In genomic region chr17:5130687-5131086, GRCh38 we compare ENCODE assay signal across 10 cellular contexts. TPM values are rescaled to one million over a fixed set of nuclear protein-coding genes. Genes with fewer than 3 reads are reported as not detected.
DNase-seq lines count a peak whose midpoint lies in the region; ATAC-seq and TF ChIP-seq lines count a peak whose summit lies in the region.
"Not testable (repeated sequence)": the region's sequence is repeated elsewhere in the genome, so short reads cannot be mapped to it uniquely, and the experiment has no call there.
"Had no signal": no experiment of that assay in that cellular context is flagged by ENCODE, and none has a peak within 500 bp of the region (broad histone marks: within the 10 kb centered on the region; RNA-seq: fewer than 3 reads in every experiment).

No MANE protein-coding gene starts in this region.

- not testable (repeated sequence) for H3K4me3 Mint-ChIP-seq in activated CD4-positive, alpha-beta T cell treated with anti-CD3 and anti-CD28 coated beads, Interleukin-2, amount 10 ng/mL, durations not matched to agents 7 days and 5 days; stimulated activated effector memory CD8-positive, alpha-beta T cell treated with anti-CD3 and anti-CD28 coated beads, Interleukin-12 subunit alpha, Interleukin-12 subunit beta, amount 100 ng/mL, for 72 hours

- H3K9me3 ChIP-seq in colonic mucosa; lung (ENCODE audit: control insufficient read depth in 2 of 2, insufficient read depth in 1 of 2, low read length in 1 of 2): not testable (repeated sequence)

- not testable (repeated sequence) for H3K4me3 ChIP-seq in colonic mucosa, lung

- WGBS in lung, 2 donors = 88 to 91% methylated on average over 5 of the region's 5 CpGs

- CTCF ChIA-PET in activated CD4-positive, alpha-beta T cell treated with anti-CD3 and anti-CD28 coated beads, Interleukin-2, amount 10 ng/mL, durations not matched to agents 7 days and 5 days (lab: Charles Lee) = not testable (repeated sequence)

- not testable (repeated sequence) for H3K27ac Mint-ChIP-seq in activated CD4-positive, alpha-beta T cell treated with anti-CD3 and anti-CD28 coated beads, Interleukin-2, amount 10 ng/mL, durations not matched to agents 7 days and 5 days
- H3K27ac Mint-ChIP-seq in stimulated activated effector memory CD8-positive, alpha-beta T cell treated with anti-CD3 and anti-CD28 coated beads, Interleukin-12 subunit alpha, Interleukin-12 subunit beta, amount 100 ng/mL, for 72 hours = peak overlapping the region; percentile 45

- not testable (repeated sequence) for H3K27ac ChIP-seq in colonic mucosa; lung (ENCODE audit: low read depth in 1 of 2, low read length in 1 of 2)

- H3K9me3 Mint-ChIP-seq in activated CD4-positive, alpha-beta T cell treated with anti-CD3 and anti-CD28 coated beads, Interleukin-2, amount 10 ng/mL, durations not matched to agents 7 days and 5 days; stimulated activated effector memory CD8-positive, alpha-beta T cell treated with anti-CD3 and anti-CD28 coated beads, Interleukin-12 subunit alpha, Interleukin-12 subunit beta, amount 100 ng/mL, for 72 hours: not testable (repeated sequence)

- TF ChIP-seq CTCF in colonic mucosa (IDR thresholded peaks at IDR 0.05); lung (IDR thresholded peaks at IDR 0.05; ENCODE audit: control extremely low read depth, extremely low read depth): not testable (repeated sequence)

- H3K9ac ChIP-seq in colonic mucosa (ENCODE audit: low read depth in 2 of 2, low read length in 2 of 2) = not testable (repeated sequence)

- H3K36me3 ChIP-seq in colonic mucosa; lung (ENCODE audit: control insufficient read depth in 2 of 2, insufficient read depth in 2 of 2, low read length in 2 of 2): not testable (repeated sequence)

- ATAC-seq in lung (ENCODE audit: insufficient read depth, low FRiP score); stimulated activated effector memory CD8-positive, alpha-beta T cell treated with anti-CD3 and anti-CD28 coated beads, Interleukin-12 subunit alpha, Interleukin-12 subunit beta, amount 100 ng/mL, for 72 hours: not testable (repeated sequence)

- not testable (repeated sequence) for H3K4me1 Mint-ChIP-seq in activated CD4-positive, alpha-beta T cell treated with anti-CD3 and anti-CD28 coated beads, Interleukin-2, amount 10 ng/mL, durations not matched to agents 7 days and 5 days; stimulated activated effector memory CD8-positive, alpha-beta T cell treated with anti-CD3 and anti-CD28 coated beads, Interleukin-12 subunit alpha, Interleukin-12 subunit beta, amount 100 ng/mL, for 72 hours

- not testable (repeated sequence) for H3K36me3 Mint-ChIP-seq in activated CD4-positive, alpha-beta T cell treated with anti-CD3 and anti-CD28 coated beads, Interleukin-2, amount 10 ng/mL, durations not matched to agents 7 days and 5 days (ENCODE audit: low read depth); stimulated activated effector memory CD8-positive, alpha-beta T cell treated with anti-CD3 and anti-CD28 coated beads, Interleukin-12 subunit alpha, Interleukin-12 subunit beta, amount 100 ng/mL, for 72 hours

- not testable (repeated sequence) for H3K27me3 ChIP-seq in colonic mucosa; lung (ENCODE audit: control insufficient read depth, insufficient read depth)

- peak; percentile 1 for DNase-seq in activated CD4-positive, alpha-beta T cell treated with anti-CD3 and anti-CD28 coated beads, Interleukin-2, amount 10 ng/mL, durations not matched to agents 7 days and 5 days
- peak; percentile 13 for DNase-seq in colonic mucosa
- DNase-seq in lung (ENCODE audit: low spot score) = peak; percentile 22
- DNase-seq in posterior vena cava (ENCODE audit: low spot score) = peak; percentile 79
- DNase-seq in stimulated activated effector memory CD8-positive, alpha-beta T cell treated with anti-CD3 and anti-CD28 coated beads, Interleukin-12 subunit alpha, Interleukin-12 subunit beta, amount 100 ng/mL, for 72 hours (ENCODE audit: low spot score in 2 of 2) = not testable (repeated sequence)

- H3K4me1 ChIP-seq in colonic mucosa; lung (ENCODE audit: control insufficient read depth in 2 of 2, insufficient read depth in 2 of 2, low read length in 2 of 2): not testable (repeated sequence)

- intact Hi-C loops in colonic mucosa (cut with DNase I); posterior vena cava (cut with DNase I): not testable (repeated sequence)

- not testable (repeated sequence) for H3K27me3 Mint-ChIP-seq in activated CD4-positive, alpha-beta T cell treated with anti-CD3 and anti-CD28 coated beads, Interleukin-2, amount 10 ng/mL, durations not matched to agents 7 days and 5 days

- POLR2A ChIA-PET in activated CD4-positive, alpha-beta T cell treated with anti-CD3 and anti-CD28 coated beads, Interleukin-2, amount 10 ng/mL, durations not matched to agents 7 days and 5 days (lab: Charles Lee) = not testable (repeated sequence)

RNA-seq across cellular contexts. Expression of gene USP6, which starts 14.9 kb away (rescaled TPM):
- under 1 TPM; 0.05 to 0.06 TPM for total RNA-seq in activated CD4-positive, alpha-beta T cell treated with anti-CD3 and anti-CD28 coated beads, Interleukin-2, amount 10 ng/mL, durations not matched to agents 7 days and 5 days
- total RNA-seq in colonic mucosa (under 1 TPM in 1 of 2 donors, not detected in 1; 0.13 TPM), lung (under 1 TPM; 0.31 to 0.46 TPM), posterior vena cava (under 1 TPM in 1 of 2 donors, not detected in 1; 0.19 TPM)
- polyA plus RNA-seq in lung = under 1 TPM; 0.05 to 0.10 TPM
- total RNA-seq: A172, Calu3, Daoy, G401 had no signal
- polyA plus RNA-seq: BJ had no signal

RNA-seq across cellular contexts. Expression of gene ZNF232, which starts 19.0 kb away (rescaled TPM):
- total RNA-seq in activated CD4-positive, alpha-beta T cell treated with anti-CD3 and anti-CD28 coated beads, Interleukin-2, amount 10 ng/mL, durations not matched to agents 7 days and 5 days = 10 to 100 TPM in 1 of 2 experiments, 1 to 10 TPM in 1; 9.3 to 12.0 TPM
- 10 to 100 TPM in 1 of 2 donors, 1 to 10 TPM in 1; 8.0 to 10.9 TPM for total RNA-seq in colonic mucosa
- total RNA-seq in lung = 10 to 100 TPM in 1 of 2 donors, 1 to 10 TPM in 1; 9.6 to 14.1 TPM
- 1 to 10 TPM; 6.8 to 9.4 TPM for polyA plus RNA-seq in lung
- 1 to 10 TPM; 3.7 to 6.3 TPM for total RNA-seq in posterior vena cava
- total RNA-seq: A172 had no signal

RNA-seq across cellular contexts. Expression of gene ZFP3, which starts 52.4 kb away (rescaled TPM):
- 1 to 10 TPM; 6.5 to 7.5 TPM for total RNA-seq in activated CD4-positive, alpha-beta T cell treated with anti-CD3 and anti-CD28 coated beads, Interleukin-2, amount 10 ng/mL, durations not matched to agents 7 days and 5 days
- total RNA-seq in colonic mucosa (1 to 10 TPM; 6.2 to 6.3 TPM), lung (1 to 10 TPM; 4.8 to 7.3 TPM), posterior vena cava (1 to 10 TPM; 4.1 to 4.6 TPM)
- 1 to 10 TPM; 2.3 to 2.6 TPM for polyA plus RNA-seq in lung
- total RNA-seq: Calu3, Daoy, G401 had no signal
